In the genomic region with DNA sequence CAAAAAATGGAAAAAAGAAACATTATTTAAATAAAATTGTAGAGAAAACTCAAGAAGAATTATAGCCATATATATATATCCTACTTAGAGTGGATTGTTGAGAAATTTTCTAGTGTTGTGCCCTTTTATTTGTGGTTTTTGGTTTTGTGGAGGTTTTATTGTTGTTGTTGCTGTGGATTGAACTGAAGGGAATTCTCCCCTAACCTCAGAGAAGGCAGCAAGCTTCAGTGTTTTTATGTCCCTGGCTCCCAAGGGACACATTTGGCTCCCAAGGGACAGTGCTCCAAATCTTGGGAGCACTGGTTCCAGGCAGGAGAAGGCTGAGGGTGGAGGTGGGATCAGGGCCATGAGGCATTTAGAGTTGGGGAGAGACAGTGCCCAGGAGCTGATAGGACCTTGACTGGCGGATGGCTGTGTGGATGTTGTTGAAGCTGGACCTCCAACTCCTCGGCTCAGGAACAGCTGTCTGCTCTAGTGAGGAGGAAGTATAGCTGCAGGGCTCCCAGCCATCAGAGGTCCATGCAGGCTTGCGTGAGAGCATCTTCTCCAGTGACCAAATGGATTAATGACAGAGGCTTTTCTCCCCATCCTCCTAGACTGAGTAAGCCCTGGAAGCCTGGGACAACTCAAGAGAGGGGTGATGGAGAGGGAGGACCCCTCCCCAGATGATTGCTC, we compare ENCODE assay signal across 1 cellular context.
TF ChIP-seq lines count a peak whose summit lies in the region.

No MANE protein-coding gene starts in this region.

TF ChIP-seq in GM23338, 12 proteins besides CTCF, POLR2A, EP300 and RAD21 (continued from another document):
- no peak for TF ChIP-seq ZNF462 (CRISPR knock-in tag; IDR thresholded peaks at IDR 0.05)
- TF ChIP-seq, protein P1, sequence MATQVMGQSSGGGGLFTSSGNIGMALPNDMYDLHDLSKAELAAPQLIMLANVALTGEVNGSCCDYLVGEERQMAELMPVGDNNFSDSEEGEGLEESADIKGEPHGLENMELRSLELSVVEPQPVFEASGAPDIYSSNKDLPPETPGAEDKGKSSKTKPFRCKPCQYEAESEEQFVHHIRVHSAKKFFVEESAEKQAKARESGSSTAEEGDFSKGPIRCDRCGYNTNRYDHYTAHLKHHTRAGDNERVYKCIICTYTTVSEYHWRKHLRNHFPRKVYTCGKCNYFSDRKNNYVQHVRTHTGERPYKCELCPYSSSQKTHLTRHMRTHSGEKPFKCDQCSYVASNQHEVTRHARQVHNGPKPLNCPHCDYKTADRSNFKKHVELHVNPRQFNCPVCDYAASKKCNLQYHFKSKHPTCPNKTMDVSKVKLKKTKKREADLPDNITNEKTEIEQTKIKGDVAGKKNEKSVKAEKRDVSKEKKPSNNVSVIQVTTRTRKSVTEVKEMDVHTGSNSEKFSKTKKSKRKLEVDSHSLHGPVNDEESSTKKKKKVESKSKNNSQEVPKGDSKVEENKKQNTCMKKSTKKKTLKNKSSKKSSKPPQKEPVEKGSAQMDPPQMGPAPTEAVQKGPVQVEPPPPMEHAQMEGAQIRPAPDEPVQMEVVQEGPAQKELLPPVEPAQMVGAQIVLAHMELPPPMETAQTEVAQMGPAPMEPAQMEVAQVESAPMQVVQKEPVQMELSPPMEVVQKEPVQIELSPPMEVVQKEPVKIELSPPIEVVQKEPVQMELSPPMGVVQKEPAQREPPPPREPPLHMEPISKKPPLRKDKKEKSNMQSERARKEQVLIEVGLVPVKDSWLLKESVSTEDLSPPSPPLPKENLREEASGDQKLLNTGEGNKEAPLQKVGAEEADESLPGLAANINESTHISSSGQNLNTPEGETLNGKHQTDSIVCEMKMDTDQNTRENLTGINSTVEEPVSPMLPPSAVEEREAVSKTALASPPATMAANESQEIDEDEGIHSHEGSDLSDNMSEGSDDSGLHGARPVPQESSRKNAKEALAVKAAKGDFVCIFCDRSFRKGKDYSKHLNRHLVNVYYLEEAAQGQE (IDR thresholded peaks at IDR 0.05; ENCODE audit: unreplicated experiment): no peak
- no peak for TF ChIP-seq JUNB (IDR thresholded peaks at IDR 0.05; ENCODE audit: unreplicated experiment)
